28 cellular contexts compared by ENCODE assay signal in genomic region chr11:125218336-125218735, GRCh38. TPM values are rescaled to one million over a fixed set of nuclear protein-coding genes. Genes with fewer than 3 reads are reported as not detected.
"Had no signal": no experiment of that assay in that cellular context is flagged by ENCODE, and none has a peak within 500 bp of the region (broad histone marks: within the 10 kb centered on the region; RNA-seq: fewer than 3 reads in every experiment).

No MANE protein-coding gene starts in this region.

- H3K36me3 Mint-ChIP-seq: naive thymus-derived CD4-positive, alpha-beta T cell; natural killer cell; stimulated activated effector memory CD8-positive, alpha-beta T cell treated with anti-CD3 and anti-CD28 coated beads, Interleukin-12 subunit alpha, Interleukin-12 subunit beta, amount 100 ng/mL, for 72 hours; stimulated activated naive B cell treated with anti-CD40 and anti-IgM and Interleukin-4, amounts not matched to agents 10 μg/mL and 1 μg/mL and 100 μg/mL, for 72 hours; type B pancreatic cell had no signal

- H3K27me3 ChIP-seq: pancreas, right lobe of liver, sigmoid colon, stomach, testis, tibial artery, transverse colon, upper lobe of right lung, uterus had no signal

- H3K4me3 ChIP-seq: pancreas, psoas muscle, right lobe of liver, sigmoid colon, stomach, testis, tibial artery, transverse colon, upper lobe of right lung, uterus had no signal

- H3K9me3 ChIP-seq: neutrophil, pancreas, psoas muscle, right lobe of liver, sigmoid colon, stomach, testis, tibial artery, transverse colon, upper lobe of right lung, uterus had no signal

- H3K36me3 ChIP-seq: neutrophil, pancreas, right lobe of liver, sigmoid colon, stomach, tibial artery, transverse colon, upper lobe of right lung, uterus had no signal

- H3K27ac Mint-ChIP-seq: naive thymus-derived CD4-positive, alpha-beta T cell; natural killer cell; progenitor cell of endocrine pancreas; stimulated activated effector memory CD8-positive, alpha-beta T cell treated with anti-CD3 and anti-CD28 coated beads, Interleukin-12 subunit alpha, Interleukin-12 subunit beta, amount 100 ng/mL, for 72 hours; stimulated activated naive B cell treated with anti-CD40 and anti-IgM and Interleukin-4, amounts not matched to agents 10 μg/mL and 1 μg/mL and 100 μg/mL, for 72 hours; stimulated activated naive CD8-positive, alpha-beta T cell treated with anti-CD3 and anti-CD28 coated beads, Interleukin-15, Interleukin-2, amounts not matched to agents 100 ng/mL and 50 ng/mL, for 24 hours; type B pancreatic cell had no signal

- H3K4me1 ChIP-seq: pancreas, right lobe of liver had no signal

- H3K27me3 Mint-ChIP-seq: progenitor cell of endocrine pancreas had no signal

- H3K27ac ChIP-seq: neutrophil, pancreas, psoas muscle, right lobe of liver, sigmoid colon, stomach, testis, tibial artery, transverse colon, upper lobe of right lung, uterus had no signal

- H3K4me1 Mint-ChIP-seq: naive thymus-derived CD4-positive, alpha-beta T cell; natural killer cell; stimulated activated effector memory CD8-positive, alpha-beta T cell treated with anti-CD3 and anti-CD28 coated beads, Interleukin-12 subunit alpha, Interleukin-12 subunit beta, amount 100 ng/mL, for 72 hours; stimulated activated naive B cell treated with anti-CD40 and anti-IgM and Interleukin-4, amounts not matched to agents 10 μg/mL and 1 μg/mL and 100 μg/mL, for 72 hours had no signal

- H3K4me3 Mint-ChIP-seq: naive thymus-derived CD4-positive, alpha-beta T cell; natural killer cell; nephron; stimulated activated effector memory CD8-positive, alpha-beta T cell treated with anti-CD3 and anti-CD28 coated beads, Interleukin-12 subunit alpha, Interleukin-12 subunit beta, amount 100 ng/mL, for 72 hours; stimulated activated naive B cell treated with anti-CD40 and anti-IgM and Interleukin-4, amounts not matched to agents 10 μg/mL and 1 μg/mL and 100 μg/mL, for 72 hours; stimulated activated naive CD8-positive, alpha-beta T cell treated with anti-CD3 and anti-CD28 coated beads, Interleukin-15, Interleukin-2, amounts not matched to agents 100 ng/mL and 50 ng/mL, for 24 hours; type B pancreatic cell had no signal

- H3K9me3 Mint-ChIP-seq: naive thymus-derived CD4-positive, alpha-beta T cell; natural killer cell; nephron; stimulated activated effector memory CD8-positive, alpha-beta T cell treated with anti-CD3 and anti-CD28 coated beads, Interleukin-12 subunit alpha, Interleukin-12 subunit beta, amount 100 ng/mL, for 72 hours; stimulated activated naive CD8-positive, alpha-beta T cell treated with anti-CD3 and anti-CD28 coated beads, Interleukin-15, Interleukin-2, amounts not matched to agents 100 ng/mL and 50 ng/mL, for 24 hours; type B pancreatic cell had no signal

- DNase-seq: naive thymus-derived CD4-positive, alpha-beta T cell; natural killer cell; nucleus accumbens; pancreas; psoas muscle; right cardiac atrium; right lobe of liver; sigmoid colon; small intestine; stimulated activated CD4-positive, alpha-beta T cell treated with anti-CD3 and anti-CD28 coated beads, Interleukin-15, amount 100 ng/mL, for 24 hours; stimulated activated CD4-positive, alpha-beta T cell treated with anti-CD3 and anti-CD28 coated beads, Interleukin-2, amount 100 ng/mL, for 24 hours; stimulated activated CD4-positive, alpha-beta T cell treated with anti-CD3 and anti-CD28 coated beads, Interleukin-2, amount 100 ng/mL, for 48 hours; stimulated activated CD4-positive, alpha-beta T cell treated with anti-CD3 and anti-CD28 coated beads, Interleukin-4, amount 100 ng/mL, for 24 hours; stimulated activated naive B cell treated with anti-CD40 and anti-IgM and Interleukin-4, amounts not matched to agents 10 μg/mL and 1 μg/mL and 100 μg/mL, for 72 hours; stimulated activated naive CD4-positive, alpha-beta T cell treated with Interleukin-2 at 50 U/mL for 16 hours; stomach; testis; tibial artery; transverse colon; upper lobe of right lung; uterus had no signal

RNA-seq across cellular contexts. Expression of gene PKNOX2, which starts 53.8 kb away (rescaled TPM):
- total RNA-seq: naive thymus-derived CD4-positive, alpha-beta T cell; natural killer cell; renal cortical epithelial cell had no signal
